In genomic region chr2:112749755-112750559, GRCh38 we compare ENCODE assay signal across 8 cellular contexts. TPM values are rescaled to one million over a fixed set of nuclear protein-coding genes. Genes with fewer than 3 reads are reported as not detected.
A peak's percentile ranks its signal among the peaks of the same experiment; 100 is the strongest.
DNase-seq lines count a peak whose midpoint lies in the region; ATAC-seq and TF ChIP-seq lines count a peak whose summit lies in the region.

No MANE protein-coding gene starts in this region.

- H3K4me3 ChIP-seq in colonic mucosa (no peak overlapping the region), lower lobe of right lung (no peak overlapping the region)

- no peaks in the 10 kb centered on the region for H3K27me3 ChIP-seq in colonic mucosa
- H3K27me3 ChIP-seq in lower lobe of right lung (ENCODE audit: low read depth), result no peaks in the 10 kb centered on the region

- H3K27ac ChIP-seq in colonic mucosa (no peak overlapping the region), lower lobe of right lung (no peak overlapping the region)

- TF ChIP-seq CTCF in GM12873 (IDR thresholded peaks at IDR 0.05; ENCODE audit: insufficient read depth, low read depth, low read length, missing control alignments) (peak; percentile 98), colonic mucosa (IDR thresholded peaks at IDR 0.05) (peak; percentile 90), lower lobe of right lung (IDR thresholded peaks at IDR 0.05) (peak; percentile 93)

- no peaks in the 10 kb centered on the region for H3K4me1 ChIP-seq in colonic mucosa
- no peaks in the 10 kb centered on the region for H3K4me1 ChIP-seq in lower lobe of right lung

- ATAC-seq in HG02973 (IDR thresholded peaks at IDR 0.05; ENCODE audit: unreplicated experiment), result peak; percentile 65
- peak; percentile 85 to 93 for ATAC-seq in lower lobe of right lung
- no peak for ATAC-seq in HG03045 (IDR thresholded peaks at IDR 0.05; ENCODE audit: unreplicated experiment)

- intact Hi-C loops in colonic mucosa (cut with DNase I), result loop anchor here (2.0 to 5.0 kb wide), 3 partner anchors 132 to 207 kb away; no protein-coding TSS in a partner anchor
- intact Hi-C loops in lower lobe of right lung (cut with DNase I), result loop anchor here (5.0 kb wide), 1 partner anchor 192 kb away; no protein-coding TSS in a partner anchor

- no peak overlapping the region for H3K9ac ChIP-seq in colonic mucosa (ENCODE audit: low read depth in 2 of 2, low read length in 2 of 2)

- H3K9me3 ChIP-seq in colonic mucosa (no peaks in the 10 kb centered on the region), lower lobe of right lung (no peaks in the 10 kb centered on the region)

- DNase-seq in NCI-H510A treated with DMSO at 0.1 percent for 48 hours (lab: John Stamatoyannopoulos, UW), result peak; percentile 41
- peak; percentile 68 to 73 for DNase-seq in activated CD4-positive, alpha-beta T cell treated with anti-CD3 and anti-CD28 coated beads, Interleukin-2, amount 50 U/mL, for 24 hours (ENCODE audit: low read depth in 1 of 2, low spot score in 1 of 2)
- peak; percentile 80 for DNase-seq in colonic mucosa
- DNase-seq in lower lobe of right lung, result peak; percentile 81
- peak; percentile 59 for DNase-seq in stimulated activated CD8-positive, alpha-beta memory T cell treated with anti-CD3 and anti-CD28 coated beads, Interleukin-12 subunit alpha, Interleukin-12 subunit beta, amount 100 ng/mL, for 4 hours (ENCODE audit: low read depth)

- no peaks in the 10 kb centered on the region for H3K36me3 ChIP-seq in colonic mucosa
- no peaks in the 10 kb centered on the region for H3K36me3 ChIP-seq in lower lobe of right lung

RNA-seq across cellular contexts. Expression of gene CKAP2L, which starts 14.5 kb away (rescaled TPM):
- 10 to 100 TPM in 1 of 2 donors, 1 to 10 TPM in 1; 6.4 to 13.5 TPM for total RNA-seq in colonic mucosa
- total RNA-seq in lower lobe of right lung, result 1.3 TPM

RNA-seq across cellular contexts. Expression of gene NT5DC4, which starts 29.1 kb away (rescaled TPM):
- total RNA-seq in colonic mucosa (not detected), lower lobe of right lung (0.53 TPM)

RNA-seq across cellular contexts. Expression of gene IL1A, which starts 34.3 kb away (rescaled TPM):
- total RNA-seq in colonic mucosa (under 1 TPM in 1 of 2 donors, not detected in 1; 0.45 TPM), lower lobe of right lung (2.1 TPM)
